9 cellular contexts compared by ENCODE assay signal in genomic region chr2:32772623-32773221, GRCh38.
DNase-seq lines count a peak whose midpoint lies in the region; ATAC-seq and TF ChIP-seq lines count a peak whose summit lies in the region.
"Had no signal": no experiment of that assay in that cellular context is flagged by ENCODE, and none has a peak within 500 bp of the region (broad histone marks: within the 10 kb centered on the region; RNA-seq: fewer than 3 reads in every experiment).

No MANE protein-coding gene starts in this region.

- WGBS in tibial nerve, 2 donors = 30 to 33% methylated on average over 4 of the region's 4 CpGs

- DNase-seq in A673 (ENCODE audit: low spot score) = peak; percentile 67
- peak; percentile 29 for DNase-seq in NCI-H2081 treated with DMSO at 0.1 percent for 48 hours (lab: John Stamatoyannopoulos, UW)
- DNase-seq in brain microvascular endothelial cell = peak; percentile 31
- peak; percentile 83 for DNase-seq in inferior parietal cortex (ENCODE audit: extremely low spot score)
- DNase-seq in tibial nerve (ENCODE audit: low spot score in 2 of 2) = no peak

- ATAC-seq in GM18861 (IDR thresholded peaks at IDR 0.05; ENCODE audit: unreplicated experiment) (no peak), GM18909 (IDR thresholded peaks at IDR 0.05; ENCODE audit: poor library complexity, unreplicated experiment) (no peak)

- no peak for TF ChIP-seq EP300 in tibial nerve (IDR thresholded peaks at IDR 0.05)

- TF ChIP-seq POLR2A in tibial nerve (IDR thresholded peaks at IDR 0.05) = no peak

- H3K9me3 ChIP-seq in A673 (ENCODE audit: low read depth, low read length, poor library complexity, severe bottlenecking) = no peaks in the 10 kb centered on the region
- no peaks in the 10 kb centered on the region for H3K9me3 ChIP-seq in tibial nerve

- H3K4me3 ChIP-seq in A673 (ENCODE audit: low read depth, low read length, poor library complexity, severe bottlenecking) = no peak overlapping the region
- H3K4me3 ChIP-seq in brain microvascular endothelial cell (ENCODE audit: low read depth, low read length) = no peak overlapping the region
- no peak overlapping the region for H3K4me3 ChIP-seq in tibial nerve

- H3K27ac ChIP-seq in A673 (ENCODE audit: low read depth, low read length, poor library complexity, severe bottlenecking) (no peak overlapping the region), brain microvascular endothelial cell (no peak overlapping the region), tibial nerve (no peak overlapping the region)
- H3K27ac ChIP-seq: epithelial cell of prostate had no signal

- in situ Hi-C loops in brain microvascular endothelial cell (cut with HindIII; ENCODE audit: low pct_ligation_motif_present, low sequenced_read_pairs) = no loop called here

- intact Hi-C loops in A673 (cut with micrococcal nuclease; ENCODE audit: unreplicated experiment) = loop anchor here (2.0 to 5.0 kb wide), 6 partner anchors 174 to 668 kb away; partner anchors contain the start of gene LTBP1

- CTCF ChIA-PET in A673 (lab: Charles Lee) = no interaction called here

- H3K27me3 ChIP-seq in A673 (replicated peaks; ENCODE audit: insufficient read depth, low read depth, low read length, poor library complexity) (no peaks in the 10 kb centered on the region), brain microvascular endothelial cell (replicated peaks) (no peaks in the 10 kb centered on the region), tibial nerve (no peaks in the 10 kb centered on the region)

- TF ChIP-seq CTCF in A673 (conservative IDR thresholded peaks at IDR 0.05; ENCODE audit: low read depth, low read length) = peak; percentile 80
- peak; percentile 39; the same call in 1 of the 2 replicates for TF ChIP-seq CTCF in GM12874 (IDR thresholded peaks at IDR 0.05; ENCODE audit: insufficient read depth, low read depth, low read length)
- peak; percentile 69 for TF ChIP-seq CTCF in brain microvascular endothelial cell (IDR thresholded peaks at IDR 0.05; ENCODE audit: low read depth, low read length, missing control alignments)
- TF ChIP-seq CTCF in tibial nerve (IDR thresholded peaks at IDR 0.05) = peak; percentile 44 to 80 (median 52)

- POLR2A ChIA-PET in A673 (lab: Charles Lee; ENCODE audit: low non-redundant PET) = interaction anchor here (0.6 kb wide), 1 partner anchor 37 kb away, joined by 4 read pairs; no protein-coding TSS in a partner anchor

- no peaks in the 10 kb centered on the region for H3K4me1 ChIP-seq in A673 (ENCODE audit: insufficient read depth, low read length, poor library complexity, severe bottlenecking)
- peaks cover 0 to 5% (median 0%) of the 10 kb centered on the region in 4 donors for H3K4me1 ChIP-seq in tibial nerve

- BruUV-seq in A673 (replicated peaks; lab: Mats Ljungman, UMichigan) = no TSS peak

- H3K36me3 ChIP-seq in A673 (ENCODE audit: insufficient read depth, low read length, poor library complexity, severe bottlenecking) (no peaks in the 10 kb centered on the region), brain microvascular endothelial cell (replicated peaks) (no peaks in the 10 kb centered on the region), tibial nerve (peaks cover 0 to 4% (median 0%) of the 10 kb centered on the region in 3 donors)

Comparison
In these comparisons a context has a peak if more than half of its experiments do, and no peak if none do; other contexts are left out.
1. DNase-seq: peak in A673 (single experiment), NCI-H2081 treated with DMSO at 0.1 percent for 48 hours (single experiment), brain microvascular endothelial cell (single experiment) and inferior parietal cortex (single experiment); none in tibial nerve (0 of 2).
2. Peak in every context shown above with its lines, with median percentiles within 50 percentile points of each other: CTCF ChIP-seq.